Comparison of ENCODE assay signal across 19 cellular contexts in genomic region chr11:27171391-27171790, GRCh38.
"Had no signal": no experiment of that assay in that cellular context is flagged by ENCODE, and none has a peak within 500 bp of the region (broad histone marks: within the 10 kb centered on the region; RNA-seq: fewer than 3 reads in every experiment).

No MANE protein-coding gene starts in this region.

- H3K4me1 Mint-ChIP-seq: activated CD4-positive, alpha-beta T cell treated with anti-CD3 and anti-CD28 coated beads, Interleukin-2, amount 10 ng/mL, durations not matched to agents 24 days and 14 days; activated naive CD4-positive, alpha-beta T cell treated with anti-CD3 and anti-CD28 coated beads, Interleukin-2, amount 10 ng/mL, durations not matched to agents 7 days and 5 days; activated T-helper 17 cell treated with anti-CD3 and anti-CD28 coated beads, Interleukin-2, amount 50 U/mL, for 72 hours; brain; naive thymus-derived CD8-positive, alpha-beta T cell; stimulated activated naive B cell treated with anti-CD40 and anti-IgM and Interleukin-4, amounts not matched to agents 10 μg/mL and 1 μg/mL and 100 μg/mL, for 72 hours had no signal

- ATAC-seq: activated T-helper 17 cell treated with anti-CD3 and anti-CD28 coated beads, Interleukin-2, amount 50 U/mL, for 72 hours; gastroesophageal sphincter; lower lobe of right lung; naive thymus-derived CD8-positive, alpha-beta T cell; stimulated activated naive B cell treated with anti-CD40 and anti-IgM and Interleukin-4, amounts not matched to agents 10 μg/mL and 1 μg/mL and 100 μg/mL, for 72 hours had no signal

- H3K9me3 Mint-ChIP-seq: activated CD4-positive, alpha-beta T cell treated with anti-CD3 and anti-CD28 coated beads, Interleukin-2, amount 10 ng/mL, durations not matched to agents 24 days and 14 days; activated naive CD4-positive, alpha-beta T cell treated with anti-CD3 and anti-CD28 coated beads, Interleukin-2, amount 10 ng/mL, durations not matched to agents 7 days and 5 days; activated T-helper 17 cell treated with anti-CD3 and anti-CD28 coated beads, Interleukin-2, amount 50 U/mL, for 72 hours; naive thymus-derived CD8-positive, alpha-beta T cell had no signal

- H3K27ac Mint-ChIP-seq: activated CD4-positive, alpha-beta T cell treated with anti-CD3 and anti-CD28 coated beads, Interleukin-2, amount 10 ng/mL, durations not matched to agents 24 days and 14 days; activated naive CD4-positive, alpha-beta T cell treated with anti-CD3 and anti-CD28 coated beads, Interleukin-2, amount 10 ng/mL, durations not matched to agents 7 days and 5 days; activated T-helper 17 cell treated with anti-CD3 and anti-CD28 coated beads, Interleukin-2, amount 50 U/mL, for 72 hours; brain; naive thymus-derived CD8-positive, alpha-beta T cell; stimulated activated naive B cell treated with anti-CD40 and anti-IgM and Interleukin-4, amounts not matched to agents 10 μg/mL and 1 μg/mL and 100 μg/mL, for 72 hours had no signal

- H3K4me3 Mint-ChIP-seq: activated CD4-positive, alpha-beta T cell treated with anti-CD3 and anti-CD28 coated beads, Interleukin-2, amount 10 ng/mL, durations not matched to agents 24 days and 14 days; activated naive CD4-positive, alpha-beta T cell treated with anti-CD3 and anti-CD28 coated beads, Interleukin-2, amount 10 ng/mL, durations not matched to agents 7 days and 5 days; activated T-helper 17 cell treated with anti-CD3 and anti-CD28 coated beads, Interleukin-2, amount 50 U/mL, for 72 hours; brain; naive thymus-derived CD8-positive, alpha-beta T cell; stimulated activated naive B cell treated with anti-CD40 and anti-IgM and Interleukin-4, amounts not matched to agents 10 μg/mL and 1 μg/mL and 100 μg/mL, for 72 hours had no signal

- H3K36me3 Mint-ChIP-seq: activated naive CD4-positive, alpha-beta T cell treated with anti-CD3 and anti-CD28 coated beads, Interleukin-2, amount 10 ng/mL, durations not matched to agents 7 days and 5 days; brain; naive thymus-derived CD8-positive, alpha-beta T cell; stimulated activated naive B cell treated with anti-CD40 and anti-IgM and Interleukin-4, amounts not matched to agents 10 μg/mL and 1 μg/mL and 100 μg/mL, for 72 hours had no signal

- H3K27me3 Mint-ChIP-seq: activated CD4-positive, alpha-beta T cell treated with anti-CD3 and anti-CD28 coated beads, Interleukin-2, amount 10 ng/mL, durations not matched to agents 24 days and 14 days; activated naive CD4-positive, alpha-beta T cell treated with anti-CD3 and anti-CD28 coated beads, Interleukin-2, amount 10 ng/mL, durations not matched to agents 7 days and 5 days had no signal

- DNase-seq: activated CD4-positive, alpha-beta T cell treated with anti-CD3 and anti-CD28 coated beads, Interleukin-2, amount 10 ng/mL, durations not matched to agents 24 days and 14 days; activated CD8-positive, alpha-beta memory T cell treated with anti-CD3 and anti-CD28 coated beads for 24 hours; activated naive CD4-positive, alpha-beta T cell treated with anti-CD3 and anti-CD28 coated beads, Interleukin-2, amount 10 ng/mL, durations not matched to agents 7 days and 5 days; cerebellar nuclear complex; dermis blood vessel endothelial cell; esophagus squamous epithelium; hippocampal formation; lower lobe of right lung; naive thymus-derived CD8-positive, alpha-beta T cell; posterior cingulate gyrus; stimulated activated CD4-positive, alpha-beta T cell treated with anti-CD3 and anti-CD28 coated beads, Interleukin-1b, Interleukin-23, amount 100 ng/mL, for 48 hours; stimulated activated naive B cell treated with anti-CD40 and anti-IgM and Interleukin-4, amounts not matched to agents 10 μg/mL and 1 μg/mL and 100 μg/mL, for 72 hours; T-helper 1 cell; WERI-Rb-1 had no signal

- H3K4me3 ChIP-seq: esophagus squamous epithelium, gastroesophageal sphincter, lower lobe of right lung, SK-N-MC, tibial nerve had no signal
